ENCODE assay signal across 2 cellular contexts in the genomic region with DNA sequence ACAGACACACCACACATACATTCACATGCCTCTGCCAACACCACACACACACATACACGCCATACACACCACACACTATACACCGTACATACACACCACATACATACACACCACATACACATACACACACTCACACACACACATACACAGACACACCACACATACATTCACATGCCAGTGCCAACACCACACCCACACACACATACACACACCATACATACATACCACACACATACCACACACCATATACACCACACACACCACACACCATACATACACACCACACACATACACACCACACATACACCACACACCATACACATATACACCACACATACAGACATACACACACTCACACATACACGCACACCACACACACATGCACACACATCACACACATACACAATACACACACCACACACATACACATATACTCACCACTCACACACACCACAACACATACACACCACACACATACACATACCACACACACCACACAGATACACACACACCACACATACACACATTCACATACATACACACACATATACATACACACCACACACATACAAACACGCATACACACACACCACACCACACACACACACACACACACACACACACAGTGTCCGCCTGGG.
TF ChIP-seq lines count a peak whose summit lies in the region.

No MANE protein-coding gene starts in this region.

TF ChIP-seq in IMR-90, 13 proteins besides CTCF, POLR2A, EP300 and RAD21:
- TF ChIP-seq CEBPB (IDR thresholded peaks at IDR 0.05; ENCODE audit: low read depth, low read length) (no peak), RFX5 (IDR thresholded peaks at IDR 0.05; ENCODE audit: low read depth, low read length) (no peak), BHLHE40 (IDR thresholded peaks at IDR 0.05; ENCODE audit: low read depth, low read length) (no peak), NFE2L2 (IDR thresholded peaks at IDR 0.05; ENCODE audit: low read depth, low read length) (no peak), SMC3 (IDR thresholded peaks at IDR 0.05; ENCODE audit: low read depth, low read length) (no peak), MXI1 (IDR thresholded peaks at IDR 0.05; ENCODE audit: borderline replicate concordance, low read depth, low read length) (no peak), CHD1 (IDR thresholded peaks at IDR 0.05; ENCODE audit: low read depth, low read length) (no peak), RCOR1 (IDR thresholded peaks at IDR 0.05; ENCODE audit: insufficient replicate concordance, low read length) (no peak), MAZ (IDR thresholded peaks at IDR 0.05; ENCODE audit: borderline replicate concordance, low read depth, low read length) (no peak), MAFK (IDR thresholded peaks at IDR 0.05; ENCODE audit: low read depth, low read length) (no peak), FOS (IDR thresholded peaks at IDR 0.05; ENCODE audit: low read depth, low read length) (no peak)
- TF ChIP-seq, protein P1, sequence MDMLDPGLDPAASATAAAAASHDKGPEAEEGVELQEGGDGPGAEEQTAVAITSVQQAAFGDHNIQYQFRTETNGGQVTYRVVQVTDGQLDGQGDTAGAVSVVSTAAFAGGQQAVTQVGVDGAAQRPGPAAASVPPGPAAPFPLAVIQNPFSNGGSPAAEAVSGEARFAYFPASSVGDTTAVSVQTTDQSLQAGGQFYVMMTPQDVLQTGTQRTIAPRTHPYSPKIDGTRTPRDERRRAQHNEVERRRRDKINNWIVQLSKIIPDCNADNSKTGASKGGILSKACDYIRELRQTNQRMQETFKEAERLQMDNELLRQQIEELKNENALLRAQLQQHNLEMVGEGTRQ (IDR thresholded peaks at IDR 0.05; ENCODE audit: low read depth, low read length), result no peak
- TF ChIP-seq, protein P2, sequence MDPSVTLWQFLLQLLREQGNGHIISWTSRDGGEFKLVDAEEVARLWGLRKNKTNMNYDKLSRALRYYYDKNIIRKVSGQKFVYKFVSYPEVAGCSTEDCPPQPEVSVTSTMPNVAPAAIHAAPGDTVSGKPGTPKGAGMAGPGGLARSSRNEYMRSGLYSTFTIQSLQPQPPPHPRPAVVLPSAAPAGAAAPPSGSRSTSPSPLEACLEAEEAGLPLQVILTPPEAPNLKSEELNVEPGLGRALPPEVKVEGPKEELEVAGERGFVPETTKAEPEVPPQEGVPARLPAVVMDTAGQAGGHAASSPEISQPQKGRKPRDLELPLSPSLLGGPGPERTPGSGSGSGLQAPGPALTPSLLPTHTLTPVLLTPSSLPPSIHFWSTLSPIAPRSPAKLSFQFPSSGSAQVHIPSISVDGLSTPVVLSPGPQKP (IDR thresholded peaks at IDR 0.05; ENCODE audit: borderline replicate concordance, low read depth, low read length), result no peak

TF ChIP-seq in endothelial cell of umbilical vein, 7 proteins besides CTCF, POLR2A, EP300 and RAD21:
- TF ChIP-seq JUN (IDR thresholded peaks at IDR 0.05; ENCODE audit: borderline replicate concordance, insufficient read depth, insufficient read length, low read depth) (no peak), EZH2 (IDR thresholded peaks at IDR 0.05; ENCODE audit: borderline replicate concordance, low read depth, low read length, severe bottlenecking) (no peak)
- TF ChIP-seq, protein P3, sequence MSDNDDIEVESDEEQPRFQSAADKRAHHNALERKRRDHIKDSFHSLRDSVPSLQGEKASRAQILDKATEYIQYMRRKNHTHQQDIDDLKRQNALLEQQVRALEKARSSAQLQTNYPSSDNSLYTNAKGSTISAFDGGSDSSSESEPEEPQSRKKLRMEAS (IDR thresholded peaks at IDR 0.05; ENCODE audit: insufficient read depth, insufficient read length), result no peak
